Comparison of ENCODE assay signal across 8 cellular contexts in genomic region chr12:30985814-30986452, GRCh38. TPM values are rescaled to one million over a fixed set of nuclear protein-coding genes. Genes with fewer than 3 reads are reported as not detected.
DNase-seq lines count a peak whose midpoint lies in the region; ATAC-seq and TF ChIP-seq lines count a peak whose summit lies in the region.

No MANE protein-coding gene starts in this region.

- WGBS in hepatocyte (ENCODE audit: low lambda C conversion rate, missing lambda C conversion rate), result 46% methylated on average over 7 of the region's 7 CpGs

- H3K27ac ChIP-seq in hepatocyte, result no peak overlapping the region

- no peak overlapping the region for H2AFZ ChIP-seq in hepatocyte

- H3K79me2 ChIP-seq in hepatocyte, result no peaks in the 10 kb centered on the region

- H4K20me1 ChIP-seq in hepatocyte (ENCODE audit: insufficient read depth, poor library complexity, severe bottlenecking), result no peaks in the 10 kb centered on the region

- no peak overlapping the region for H3K4me3 ChIP-seq in hepatocyte

- no peaks in the 10 kb centered on the region for H3K4me1 ChIP-seq in hepatocyte (ENCODE audit: insufficient read depth)

- ATAC-seq in HG02981 (IDR thresholded peaks at IDR 0.05; ENCODE audit: unreplicated experiment), result peak; percentile 57

- no peaks in the 10 kb centered on the region for H3K9me2 ChIP-seq in hepatocyte (replicated peaks; ENCODE audit: insufficient read depth)

- H3K27me3 ChIP-seq in hepatocyte, result no peaks in the 10 kb centered on the region

- TF ChIP-seq CTCF in GM12872 (IDR thresholded peaks at IDR 0.05; ENCODE audit: insufficient read depth, low read depth, low read length) (peak; percentile 85), hepatocyte (IDR thresholded peaks at IDR 0.05; ENCODE audit: poor library complexity) (peak; percentile 78)

- H3K4me2 ChIP-seq in hepatocyte, result no peak overlapping the region

- no peaks in the 10 kb centered on the region for H3K36me3 ChIP-seq in hepatocyte (replicated peaks; ENCODE audit: insufficient read depth, low read depth)

- no peaks in the 10 kb centered on the region for H3K9me3 ChIP-seq in hepatocyte (ENCODE audit: low read depth)

- DNase-seq in 8988T, result peak; percentile 98
- DNase-seq in NCI-H69 (lab: John Stamatoyannopoulos, UW), result peak; percentile 98
- DNase-seq in anterior cingulate cortex (lab: John Stamatoyannopoulos, UW), result peak in 51 of 58 donors; percentile 16 to 80 (median 51)
- peak; percentile 76 for DNase-seq in hepatocyte (ENCODE audit: low spot score)
- DNase-seq in stimulated activated CD4-positive, alpha-beta T cell treated with anti-CD3 and anti-CD28 coated beads, Interleukin-15, amount 100 ng/mL, for 24 hours, result peak; percentile 43
- no peak for DNase-seq in central memory CD4-positive, alpha-beta T cell

RNA-seq across cellular contexts. Expression of gene TSPAN11, which starts 59.4 kb away (rescaled TPM):
- 7.5 and 9.6 TPM in 2 replicates for total RNA-seq in hepatocyte
- polyA plus RNA-seq in hepatocyte, result 3.3 and 5.2 TPM in 2 replicates
